8 cellular contexts compared by ENCODE assay signal in genomic region chr3:71725279-71725991, GRCh38. TPM values are rescaled to one million over a fixed set of nuclear protein-coding genes. Genes with fewer than 3 reads are reported as not detected.
DNase-seq lines count a peak whose midpoint lies in the region; ATAC-seq and TF ChIP-seq lines count a peak whose summit lies in the region.

Gene EIF4E3 (minus strand): TSS chr3:71725402. CDS start chr3:71725367, 35 bp downstream.

- H3K36me3 ChIP-seq in BJ (ENCODE audit: control insufficient read depth, insufficient read depth, low read length): no peaks in the 10 kb centered on the region
- no peaks in the 10 kb centered on the region for H3K36me3 ChIP-seq in mucosa of stomach (ENCODE audit: control insufficient read depth, insufficient read depth, low read length)
- H3K36me3 ChIP-seq in testis (ENCODE audit: low read depth, missing control alignments): no peaks in the 10 kb centered on the region

- no peak for TF ChIP-seq CTCF in BJ (IDR thresholded peaks at IDR 0.05; ENCODE audit: insufficient read depth, low read depth, low read length)
- TF ChIP-seq CTCF in epithelial cell of proximal tubule (conservative IDR thresholded peaks at IDR 0.05; ENCODE audit: low read depth, low read length): no peak
- TF ChIP-seq CTCF in testis (IDR thresholded peaks at IDR 0.05): no peak

- WGBS in testis, 2 donors: 3 to 18% methylated on average over 8 to 25 of the region's 77 CpGs

- ATAC-seq in GM19372 (IDR thresholded peaks at IDR 0.05; ENCODE audit: low read depth, unreplicated experiment): peak; percentile 52

- H3K4me3 ChIP-seq in BJ (ENCODE audit: low read depth, low read length) (peak within 1 kb of the TSS; percentile 57), epithelial cell of proximal tubule (ENCODE audit: low read depth, low read length) (peak within 1 kb of the TSS; percentile 87), mucosa of stomach (ENCODE audit: low read length) (peak within 1 kb of the TSS; percentile 49), testis (peak within 1 kb of the TSS; percentile 67 to 75)
- peak within 1 kb of the TSS; percentile 49 for H3K4me3 ChIP-seq in Jurkat, Clone E6-1 (ENCODE audit: low read length)

- H3K9ac ChIP-seq in mucosa of stomach (ENCODE audit: low read length): peak within 1 kb of the TSS; percentile 67

- TF ChIP-seq POLR2A in testis (IDR thresholded peaks at IDR 0.05): no peak

- H3K27ac ChIP-seq in testis: peak within 1 kb of the TSS; percentile 39 to 69

- H3K9me3 ChIP-seq in mucosa of stomach (ENCODE audit: control insufficient read depth, low read length) (no peaks in the 10 kb centered on the region), testis (no peaks in the 10 kb centered on the region)

- H3K4me1 ChIP-seq in mucosa of stomach (ENCODE audit: control insufficient read depth, insufficient read depth, low read length): peaks cover 12% of the 10 kb centered on the region
- H3K4me1 ChIP-seq in testis: peaks cover 11% of the 10 kb centered on the region

- intact Hi-C loops in testis (cut with DNase I; ENCODE audit: low total_unique reads): no loop called here

- CTCF ChIA-PET in BJ (lab: Yijun Ruan, JAX): interaction anchor here (0.9 to 2.0 kb wide), 2 partner anchors 14 to 150 kb away, joined by 3 to 11 read pairs; no protein-coding TSS in a partner anchor

- no peak for DNase-seq in BJ (ENCODE audit: low read depth)
- no peak for DNase-seq in Jurkat, Clone E6-1 (ENCODE audit: low read depth, low spot score)
- DNase-seq in activated CD8-positive, alpha-beta memory T cell treated with anti-CD3 and anti-CD28 coated beads for 24 hours: peak; percentile 83
- no peak for DNase-seq in epithelial cell of proximal tubule (ENCODE audit: low read depth)
- no peak for DNase-seq in testis
- no peak for DNase-seq in NCI-H187 treated with DMSO at 0.1 percent for 48 hours (lab: John Stamatoyannopoulos, UW)

- H3K27me3 ChIP-seq in BJ (ENCODE audit: control insufficient read depth, insufficient read depth, low read length): peaks cover 12% of the 10 kb centered on the region
- no peaks in the 10 kb centered on the region for H3K27me3 ChIP-seq in mucosa of stomach (ENCODE audit: control insufficient read depth, insufficient read depth, low read length)
- H3K27me3 ChIP-seq in testis: no peaks in the 10 kb centered on the region

- POLR2A ChIA-PET in BJ (lab: Charles Lee): no interaction called here

RNA-seq across cellular contexts. Expression of gene EIF4E3, which starts in this region (rescaled TPM):
- polyA plus RNA-seq in BJ (2011; rRNA removed): 1.1 and 2.8 TPM in 2 replicates
- 0.57 and 1.5 TPM in 2 replicates for polyA minus RNA-seq in BJ (2011; rRNA and poly(A)+ RNA removed)
- 8.5 TPM for polyA plus RNA-seq in Jurkat, Clone E6-1 (2012; ENCODE audit: insufficient read depth, insufficient read length)
- 2.5 and 2.7 TPM in 2 replicates for total RNA-seq in epithelial cell of proximal tubule
- 10 to 100 TPM; 15.4 to 17.4 TPM for total RNA-seq in testis
- 10.4 TPM for polyA plus RNA-seq in testis (ENCODE audit: insufficient read depth, low read depth, low replicate concordance)
